2 cellular contexts compared by ENCODE assay signal in the genomic region with DNA sequence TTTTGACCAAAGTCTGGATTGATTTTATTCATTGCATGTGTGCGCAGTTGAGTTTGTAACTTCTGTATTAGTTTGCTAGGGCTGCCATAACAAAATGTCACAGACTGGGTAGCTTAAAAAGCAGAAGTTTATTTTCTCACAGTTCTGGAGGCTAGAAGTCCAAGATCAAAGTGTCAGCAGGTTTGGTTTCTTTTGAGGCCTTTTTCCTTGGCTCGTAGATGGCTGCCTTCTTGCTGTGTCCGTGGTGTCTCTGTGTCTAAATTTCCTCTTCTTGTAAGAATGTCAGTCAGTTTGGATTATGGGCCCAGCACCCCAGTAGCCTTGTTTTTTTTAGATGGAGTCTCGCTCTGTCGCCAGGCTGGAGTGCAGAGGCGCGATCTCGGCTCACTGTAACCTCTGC.
TF ChIP-seq lines count a peak whose summit lies in the region.

No MANE protein-coding gene starts in this region.

TF ChIP-seq in GM23338, 12 proteins besides CTCF, POLR2A, EP300 and RAD21 (continued from another document):
- TF ChIP-seq, protein P1, sequence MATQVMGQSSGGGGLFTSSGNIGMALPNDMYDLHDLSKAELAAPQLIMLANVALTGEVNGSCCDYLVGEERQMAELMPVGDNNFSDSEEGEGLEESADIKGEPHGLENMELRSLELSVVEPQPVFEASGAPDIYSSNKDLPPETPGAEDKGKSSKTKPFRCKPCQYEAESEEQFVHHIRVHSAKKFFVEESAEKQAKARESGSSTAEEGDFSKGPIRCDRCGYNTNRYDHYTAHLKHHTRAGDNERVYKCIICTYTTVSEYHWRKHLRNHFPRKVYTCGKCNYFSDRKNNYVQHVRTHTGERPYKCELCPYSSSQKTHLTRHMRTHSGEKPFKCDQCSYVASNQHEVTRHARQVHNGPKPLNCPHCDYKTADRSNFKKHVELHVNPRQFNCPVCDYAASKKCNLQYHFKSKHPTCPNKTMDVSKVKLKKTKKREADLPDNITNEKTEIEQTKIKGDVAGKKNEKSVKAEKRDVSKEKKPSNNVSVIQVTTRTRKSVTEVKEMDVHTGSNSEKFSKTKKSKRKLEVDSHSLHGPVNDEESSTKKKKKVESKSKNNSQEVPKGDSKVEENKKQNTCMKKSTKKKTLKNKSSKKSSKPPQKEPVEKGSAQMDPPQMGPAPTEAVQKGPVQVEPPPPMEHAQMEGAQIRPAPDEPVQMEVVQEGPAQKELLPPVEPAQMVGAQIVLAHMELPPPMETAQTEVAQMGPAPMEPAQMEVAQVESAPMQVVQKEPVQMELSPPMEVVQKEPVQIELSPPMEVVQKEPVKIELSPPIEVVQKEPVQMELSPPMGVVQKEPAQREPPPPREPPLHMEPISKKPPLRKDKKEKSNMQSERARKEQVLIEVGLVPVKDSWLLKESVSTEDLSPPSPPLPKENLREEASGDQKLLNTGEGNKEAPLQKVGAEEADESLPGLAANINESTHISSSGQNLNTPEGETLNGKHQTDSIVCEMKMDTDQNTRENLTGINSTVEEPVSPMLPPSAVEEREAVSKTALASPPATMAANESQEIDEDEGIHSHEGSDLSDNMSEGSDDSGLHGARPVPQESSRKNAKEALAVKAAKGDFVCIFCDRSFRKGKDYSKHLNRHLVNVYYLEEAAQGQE (IDR thresholded peaks at IDR 0.05; ENCODE audit: unreplicated experiment): no peak
- TF ChIP-seq EZH2 (IDR thresholded peaks at IDR 0.05; ENCODE audit: low read depth, unreplicated experiment): no peak
- TF ChIP-seq, protein P2, sequence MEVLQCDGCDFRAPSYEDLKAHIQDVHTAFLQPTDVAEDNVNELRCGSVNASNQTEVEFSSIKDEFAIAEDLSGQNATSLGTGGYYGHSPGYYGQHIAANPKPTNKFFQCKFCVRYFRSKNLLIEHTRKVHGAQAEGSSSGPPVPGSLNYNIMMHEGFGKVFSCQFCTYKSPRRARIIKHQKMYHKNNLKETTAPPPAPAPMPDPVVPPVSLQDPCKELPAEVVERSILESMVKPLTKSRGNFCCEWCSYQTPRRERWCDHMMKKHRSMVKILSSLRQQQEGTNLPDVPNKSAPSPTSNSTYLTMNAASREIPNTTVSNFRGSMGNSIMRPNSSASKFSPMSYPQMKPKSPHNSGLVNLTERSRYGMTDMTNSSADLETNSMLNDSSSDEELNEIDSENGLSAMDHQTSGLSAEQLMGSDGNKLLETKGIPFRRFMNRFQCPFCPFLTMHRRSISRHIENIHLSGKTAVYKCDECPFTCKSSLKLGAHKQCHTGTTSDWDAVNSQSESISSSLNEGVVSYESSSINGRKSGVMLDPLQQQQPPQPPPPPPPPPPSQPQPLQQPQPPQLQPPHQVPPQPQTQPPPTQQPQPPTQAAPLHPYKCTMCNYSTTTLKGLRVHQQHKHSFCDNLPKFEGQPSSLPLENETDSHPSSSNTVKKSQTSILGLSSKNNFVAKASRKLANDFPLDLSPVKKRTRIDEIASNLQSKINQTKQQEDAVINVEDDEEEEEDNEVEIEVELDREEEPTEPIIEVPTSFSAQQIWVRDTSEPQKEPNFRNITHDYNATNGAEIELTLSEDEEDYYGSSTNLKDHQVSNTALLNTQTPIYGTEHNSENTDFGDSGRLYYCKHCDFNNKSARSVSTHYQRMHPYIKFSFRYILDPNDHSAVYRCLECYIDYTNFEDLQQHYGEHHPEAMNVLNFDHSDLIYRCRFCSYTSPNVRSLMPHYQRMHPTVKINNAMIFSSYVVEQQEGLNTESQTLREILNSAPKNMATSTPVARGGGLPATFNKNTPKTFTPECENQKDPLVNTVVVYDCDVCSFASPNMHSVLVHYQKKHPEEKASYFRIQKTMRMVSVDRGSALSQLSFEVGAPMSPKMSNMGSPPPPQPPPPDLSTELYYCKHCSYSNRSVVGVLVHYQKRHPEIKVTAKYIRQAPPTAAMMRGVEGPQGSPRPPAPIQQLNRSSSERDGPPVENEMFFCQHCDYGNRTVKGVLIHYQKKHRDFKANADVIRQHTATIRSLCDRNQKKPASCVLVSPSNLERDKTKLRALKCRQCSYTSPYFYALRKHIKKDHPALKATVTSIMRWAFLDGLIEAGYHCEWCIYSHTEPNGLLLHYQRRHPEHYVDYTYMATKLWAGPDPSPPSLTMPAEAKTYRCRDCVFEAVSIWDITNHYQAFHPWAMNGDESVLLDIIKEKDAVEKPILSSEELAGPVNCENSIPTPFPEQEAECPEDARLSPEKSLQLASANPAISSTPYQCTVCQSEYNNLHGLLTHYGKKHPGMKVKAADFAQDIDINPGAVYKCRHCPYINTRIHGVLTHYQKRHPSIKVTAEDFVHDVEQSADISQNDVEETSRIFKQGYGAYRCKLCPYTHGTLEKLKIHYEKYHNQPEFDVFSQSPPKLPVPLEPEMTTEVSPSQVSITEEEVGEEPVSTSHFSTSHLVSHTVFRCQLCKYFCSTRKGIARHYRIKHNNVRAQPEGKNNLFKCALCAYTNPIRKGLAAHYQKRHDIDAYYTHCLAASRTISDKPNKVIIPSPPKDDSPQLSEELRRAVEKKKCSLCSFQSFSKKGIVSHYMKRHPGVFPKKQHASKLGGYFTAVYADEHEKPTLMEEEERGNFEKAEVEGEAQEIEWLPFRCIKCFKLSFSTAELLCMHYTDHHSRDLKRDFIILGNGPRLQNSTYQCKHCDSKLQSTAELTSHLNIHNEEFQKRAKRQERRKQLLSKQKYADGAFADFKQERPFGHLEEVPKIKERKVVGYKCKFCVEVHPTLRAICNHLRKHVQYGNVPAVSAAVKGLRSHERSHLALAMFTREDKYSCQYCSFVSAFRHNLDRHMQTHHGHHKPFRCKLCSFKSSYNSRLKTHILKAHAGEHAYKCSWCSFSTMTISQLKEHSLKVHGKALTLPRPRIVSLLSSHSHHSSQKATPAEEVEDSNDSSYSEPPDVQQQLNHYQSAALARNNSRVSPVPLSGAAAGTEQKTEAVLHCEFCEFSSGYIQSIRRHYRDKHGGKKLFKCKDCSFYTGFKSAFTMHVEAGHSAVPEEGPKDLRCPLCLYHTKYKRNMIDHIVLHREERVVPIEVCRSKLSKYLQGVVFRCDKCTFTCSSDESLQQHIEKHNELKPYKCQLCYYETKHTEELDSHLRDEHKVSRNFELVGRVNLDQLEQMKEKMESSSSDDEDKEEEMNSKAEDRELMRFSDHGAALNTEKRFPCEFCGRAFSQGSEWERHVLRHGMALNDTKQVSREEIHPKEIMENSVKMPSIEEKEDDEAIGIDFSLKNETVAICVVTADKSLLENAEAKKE (CRISPR knock-in tag; IDR thresholded peaks at IDR 0.05): no peak
TF ChIP-seq in GM23338: peak in this region for 0.

TF ChIP-seq in endothelial cell of umbilical vein, 7 proteins besides CTCF, POLR2A, EP300 and RAD21 (continued from another document):
- TF ChIP-seq, protein P3, sequence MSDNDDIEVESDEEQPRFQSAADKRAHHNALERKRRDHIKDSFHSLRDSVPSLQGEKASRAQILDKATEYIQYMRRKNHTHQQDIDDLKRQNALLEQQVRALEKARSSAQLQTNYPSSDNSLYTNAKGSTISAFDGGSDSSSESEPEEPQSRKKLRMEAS (IDR thresholded peaks at IDR 0.05; ENCODE audit: insufficient read depth, insufficient read length): no peak
- TF ChIP-seq MYC (IDR thresholded peaks at IDR 0.05; ENCODE audit: low read depth, low read length) (no peak), GATA2 (IDR thresholded peaks at IDR 0.05; ENCODE audit: insufficient read depth, insufficient read length, low read depth, low read length) (no peak)
